Comparison of ENCODE assay signal across 10 cellular contexts in genomic region chr14:56342419-56342901, GRCh38.
A peak's percentile ranks its signal among the peaks of the same experiment; 100 is the strongest.
DNase-seq lines count a peak whose midpoint lies in the region; ATAC-seq and TF ChIP-seq lines count a peak whose summit lies in the region.
"Had no signal": no experiment of that assay in that cellular context is flagged by ENCODE, and none has a peak within 500 bp of the region (broad histone marks: within the 10 kb centered on the region; RNA-seq: fewer than 3 reads in every experiment).

No MANE protein-coding gene starts in this region.

- no peaks in the 10 kb centered on the region for H3K36me3 ChIP-seq in osteoblast (ENCODE audit: insufficient read depth, low read length)
- H3K36me3 ChIP-seq in MG63, result no peaks in the 10 kb centered on the region
- H3K36me3 ChIP-seq in prostate gland, result no peaks in the 10 kb centered on the region

- H4K20me1 ChIP-seq in osteoblast (ENCODE audit: insufficient read depth, low read length), result no peaks in the 10 kb centered on the region

- H3K4me2 ChIP-seq in osteoblast (ENCODE audit: insufficient read depth, low read length), result peak overlapping the region; percentile 62

- no peak overlapping the region for H2AFZ ChIP-seq in osteoblast (ENCODE audit: low read length)

- intact Hi-C loops in prostate gland (cut with DNase I), result loop anchor here (5.0 to 10.0 kb wide), 3 partner anchors 132 to 635 kb away; no protein-coding TSS in a partner anchor

- TF ChIP-seq CTCF in cardiac fibroblast (IDR thresholded peaks at IDR 0.05; ENCODE audit: low read depth, low read length) (no peak), osteoblast (IDR thresholded peaks at IDR 0.05; ENCODE audit: extremely low read depth, low read depth, low read length) (no peak), prostate gland (IDR thresholded peaks at IDR 0.05) (no peak)

- 38% methylated on average over 5 of the region's 5 CpGs for WGBS in prostate gland

- no peak for TF ChIP-seq POLR2A in prostate gland (IDR thresholded peaks at IDR 0.05)

- H3K27me3 ChIP-seq in osteoblast (ENCODE audit: insufficient read depth, low read length), result no peaks in the 10 kb centered on the region
- no peaks in the 10 kb centered on the region for H3K27me3 ChIP-seq in MG63
- no peaks in the 10 kb centered on the region for H3K27me3 ChIP-seq in prostate gland (replicated peaks; ENCODE audit: insufficient read depth)

- H3K4me3 ChIP-seq in cardiac fibroblast (replicated peaks in 1 of 2; ENCODE audit: low read depth in 2 of 2, low read length in 2 of 2), result no peak overlapping the region
- H3K4me3 ChIP-seq in osteoblast (ENCODE audit: insufficient read depth, low read length), result peak overlapping the region; percentile 36
- H3K4me3 ChIP-seq in MG63, result no peak overlapping the region
- no peak overlapping the region for H3K4me3 ChIP-seq in prostate gland

- DNase-seq in G401 (ENCODE audit: low spot score) (peak; percentile 73), cardiac fibroblast (ENCODE audit: low read depth in 2 of 2) (peak; percentile 85 to 94), osteoblast (ENCODE audit: insufficient read length, low spot score, missing footprints) (peak; percentile 62), MG63 (no peak), kidney glomerular epithelial cell (lab: John Stamatoyannopoulos, UW) (no peak), NCI-H1417 (lab: John Stamatoyannopoulos, UW) (no peak), prostate gland (ENCODE audit: low spot score) (no peak)
- DNase-seq: stimulated activated CD4-positive, alpha-beta T cell treated with anti-CD3 and anti-CD28 coated beads, Interleukin-1b, Interleukin-23, amount 100 ng/mL, for 48 hours had no signal

- H3K27ac ChIP-seq in osteoblast (ENCODE audit: low read depth, low read length), result peak overlapping the region; percentile 85
- H3K27ac ChIP-seq in prostate gland, result no peak overlapping the region
- H3K27ac ChIP-seq: epithelial cell of prostate had no signal

- H3K4me1 ChIP-seq in osteoblast (ENCODE audit: insufficient read depth, low read length) (peaks cover 25% of the 10 kb centered on the region), prostate gland (replicated peaks) (no peaks in the 10 kb centered on the region)

- H3K9me3 ChIP-seq in osteoblast (ENCODE audit: low read depth, low read length), result no peaks in the 10 kb centered on the region
- H3K9me3 ChIP-seq in MG63, result no peaks in the 10 kb centered on the region
- no peaks in the 10 kb centered on the region for H3K9me3 ChIP-seq in prostate gland

- in situ Hi-C loops in G401 (cut with HindIII; ENCODE audit: low sequenced_read_pairs), result no loop called here

- peak; percentile 60 for ATAC-seq in HG02852 (IDR thresholded peaks at IDR 0.05; ENCODE audit: unreplicated experiment)

- no peaks in the 10 kb centered on the region for H3K79me2 ChIP-seq in osteoblast (ENCODE audit: insufficient read depth, low read length)

Comparison
In these comparisons a context has a peak if more than half of its experiments do, and no peak if none do; other contexts are left out.
1. DNase-seq: peak in G401 (single experiment), cardiac fibroblast (2 of 2) and osteoblast (single experiment); none in MG63 (single experiment), kidney glomerular epithelial cell (single experiment), NCI-H1417 (0 of 3) and prostate gland (single experiment).